ENCODE assay signal across 8 cellular contexts in the genomic region with DNA sequence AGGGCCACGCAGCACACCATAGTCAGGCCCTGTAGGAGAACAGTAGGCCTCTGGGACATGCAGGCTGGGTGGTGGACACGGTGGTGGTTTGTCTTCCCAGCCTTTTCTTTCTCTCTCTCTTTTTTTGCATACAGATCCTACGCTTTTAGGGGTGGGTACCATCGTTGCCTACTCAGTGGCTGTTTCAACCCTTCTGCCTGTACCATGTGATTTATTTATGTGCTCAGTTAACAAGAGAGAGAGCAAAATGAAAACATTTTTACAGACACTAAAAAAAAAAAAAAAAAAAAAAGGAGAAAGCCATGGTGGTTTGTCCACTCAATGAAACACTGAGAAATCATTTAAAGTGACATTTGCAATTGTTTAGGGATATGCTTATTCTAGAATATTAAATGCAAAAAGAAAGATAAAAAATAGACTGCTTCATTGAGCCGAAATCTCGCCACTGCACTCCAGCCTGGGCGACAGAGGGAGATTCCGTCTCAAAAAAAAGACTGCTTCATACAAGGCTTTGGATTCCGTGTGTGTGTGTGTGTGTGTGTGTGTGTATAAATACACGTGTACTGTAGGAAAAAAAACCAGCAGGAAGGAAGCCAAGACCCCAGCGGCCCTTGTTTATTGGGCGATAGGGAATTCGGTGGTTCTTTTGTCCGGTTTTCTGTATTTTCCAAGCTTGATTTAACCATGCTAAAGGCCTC. TPM values are rescaled to one million over a fixed set of nuclear protein-coding genes. Genes with fewer than 3 reads are reported as not detected.
DNase-seq lines count a peak whose midpoint lies in the region; ATAC-seq and TF ChIP-seq lines count a peak whose summit lies in the region.

No MANE protein-coding gene starts in this region.

- peaks cover 9% of the 10 kb centered on the region for H3K27me3 Mint-ChIP-seq in HFFc6 (ENCODE audit: insufficient read depth)
- H3K27me3 Mint-ChIP-seq in naive thymus-derived CD4-positive, alpha-beta T cell: peaks cover 0 to 6% (median 0%) of the 10 kb centered on the region in 5 donors

- no peaks in the 10 kb centered on the region for H3K36me3 Mint-ChIP-seq in HFFc6 (ENCODE audit: low read depth)
- no peaks in the 10 kb centered on the region for H3K36me3 Mint-ChIP-seq in naive thymus-derived CD4-positive, alpha-beta T cell

- H3K36me3 ChIP-seq in BLaER1: no peaks in the 10 kb centered on the region
- no peaks in the 10 kb centered on the region for H3K36me3 ChIP-seq in SK-N-MC (ENCODE audit: insufficient read depth, low read length)
- H3K36me3 ChIP-seq in duodenal mucosa (ENCODE audit: control insufficient read depth in 1 of 2, insufficient read depth in 2 of 2, low read length in 2 of 2): no peaks in the 10 kb centered on the region
- H3K36me3 ChIP-seq in naive thymus-derived CD4-positive, alpha-beta T cell (ENCODE audit: control insufficient read depth in 2 of 3, insufficient read depth in 3 of 3, low read length in 3 of 3): no peaks in the 10 kb centered on the region

- H4K20me1 ChIP-seq in BLaER1: no peaks in the 10 kb centered on the region

- POLR2A ChIA-PET in naive thymus-derived CD4-positive, alpha-beta T cell (lab: Charles Lee): interaction anchor here (0.6 to 5.6 kb wide), 6 partner anchors 11 to 92 kb away, joined by 3 to 40 read pairs (median 4); partner anchors contain the start of gene MOK

- intact Hi-C loops in naive thymus-derived CD4-positive, alpha-beta T cell (cut with micrococcal nuclease): loop anchor here (1.0 to 5.0 kb wide), 7 partner anchors 193 to 609 kb away; partner anchors contain the start of genes TRAF3 (in 2 of the 2), ANKRD9 (in 1 of the 2) and RCOR1 (in 1 of the 2)

- H3K4me2 ChIP-seq in BLaER1: peak overlapping the region; percentile 80

- CTCF ChIA-PET in naive thymus-derived CD4-positive, alpha-beta T cell (lab: Charles Lee): interaction anchor here (0.6 to 0.7 kb wide), 3 partner anchors 306 to 1671 kb away, joined by 3 read pairs; no protein-coding TSS in a partner anchor

- H3K27ac ChIP-seq in BLaER1 (no peak overlapping the region), SK-N-MC (peak overlapping the region; percentile 89), duodenal mucosa (ENCODE audit: low read depth, low read length) (no peak overlapping the region)
- peak overlapping the region; percentile 62 for H3K27ac ChIP-seq in naive thymus-derived CD4-positive, alpha-beta T cell (ENCODE audit: low read depth, low read length)

- H3K27ac Mint-ChIP-seq in HFFc6: peak overlapping the region; percentile 91
- H3K27ac Mint-ChIP-seq in naive thymus-derived CD4-positive, alpha-beta T cell: peak overlapping the region; percentile 95 to 99 (median 98)

- H3K9ac ChIP-seq in BLaER1: peak overlapping the region; percentile 70; the same call in 1 of the 2 replicates
- peak overlapping the region; percentile 47 for H3K9ac ChIP-seq in SK-N-MC (ENCODE audit: insufficient read length)
- H3K9ac ChIP-seq in duodenal mucosa (ENCODE audit: low read depth in 1 of 2, low read length in 2 of 2): peak overlapping the region; percentile 44 to 67

- peak overlapping the region; percentile 98 for H3K4me3 Mint-ChIP-seq in HFFc6
- H3K4me3 Mint-ChIP-seq in naive thymus-derived CD4-positive, alpha-beta T cell: peak overlapping the region; percentile 91 to 99 (median 97)

- H3K4me3 ChIP-seq in BLaER1: peak overlapping the region; percentile 69
- H3K4me3 ChIP-seq in SK-N-MC: peak overlapping the region; percentile 77
- H3K4me3 ChIP-seq in duodenal mucosa (ENCODE audit: low read depth in 1 of 2, low read length in 2 of 2): peak overlapping the region; percentile 81 to 82
- H3K4me3 ChIP-seq in naive thymus-derived CD4-positive, alpha-beta T cell (ENCODE audit: low read length): peak overlapping the region; percentile 84

- no peaks in the 10 kb centered on the region for H3K27me3 ChIP-seq in BLaER1
- H3K27me3 ChIP-seq in duodenal mucosa (ENCODE audit: control insufficient read depth in 1 of 2, insufficient read depth in 2 of 2, low read length in 2 of 2): no peaks in the 10 kb centered on the region
- no peaks in the 10 kb centered on the region for H3K27me3 ChIP-seq in naive thymus-derived CD4-positive, alpha-beta T cell (ENCODE audit: control insufficient read depth in 2 of 2, insufficient read depth in 2 of 2, low read length in 2 of 2)

- no peaks in the 10 kb centered on the region for H3K9me3 ChIP-seq in BLaER1
- H3K9me3 ChIP-seq in SK-N-MC (ENCODE audit: low read depth, low read length): no peaks in the 10 kb centered on the region
- H3K9me3 ChIP-seq in duodenal mucosa (ENCODE audit: control insufficient read depth in 1 of 2, low read length in 2 of 2): no peaks in the 10 kb centered on the region
- H3K9me3 ChIP-seq in naive thymus-derived CD4-positive, alpha-beta T cell (ENCODE audit: control insufficient read depth in 2 of 3, low read length in 3 of 3): no peaks in the 10 kb centered on the region

- H3K4me1 ChIP-seq in BLaER1 (peaks cover 57% of the 10 kb centered on the region), duodenal mucosa (ENCODE audit: control insufficient read depth in 1 of 2, insufficient read depth in 2 of 2, low read length in 2 of 2) (peaks cover 22 to 48% of the 10 kb centered on the region in 2 donors)
- H3K4me1 ChIP-seq in naive thymus-derived CD4-positive, alpha-beta T cell (ENCODE audit: control insufficient read depth in 2 of 2, insufficient read depth in 2 of 2, low read length in 2 of 2): peaks cover 37 to 43% of the 10 kb centered on the region in 2 donors

- no peaks in the 10 kb centered on the region for H3K9me3 Mint-ChIP-seq in HFFc6
- peaks cover 0 to 16% (median 0%) of the 10 kb centered on the region in 11 donors for H3K9me3 Mint-ChIP-seq in naive thymus-derived CD4-positive, alpha-beta T cell

- no peak for ATAC-seq in naive thymus-derived CD4-positive, alpha-beta T cell
- ATAC-seq in GM19328 (IDR thresholded peaks at IDR 0.05; ENCODE audit: unreplicated experiment): no peak

- DNase-seq in HFFc6 (peak; percentile 43), SK-N-MC (ENCODE audit: low read depth, low spot score) (no peak), ureter (ENCODE audit: low spot score) (no peak), GM19238 (ENCODE audit: insufficient read length, low spot score) (no peak)
- peak in 1 of 9 donors; percentile 78 for DNase-seq in naive thymus-derived CD4-positive, alpha-beta T cell

- H3K4me1 Mint-ChIP-seq in HFFc6 (ENCODE audit: low read depth): peaks cover 63% of the 10 kb centered on the region
- H3K4me1 Mint-ChIP-seq in naive thymus-derived CD4-positive, alpha-beta T cell: peaks cover 34 to 68% (median 61%) of the 10 kb centered on the region in 7 donors

- no peak for TF ChIP-seq CTCF in HFFc6 (IDR thresholded peaks at IDR 0.05)

RNA-seq across cellular contexts. Expression of gene ZNF839, which starts 3.3 kb away (rescaled TPM):
- total RNA-seq in HFFc6 (2021; fragmentation: NEBNext Ultra II Directional; extraction: Animal tissue kit (Norgen Biotek cat#: 25700)): 1 to 10 TPM; 6.7 to 8.3 (median 8.0) TPM
- total RNA-seq in naive thymus-derived CD4-positive, alpha-beta T cell: 10 to 100 TPM; 15.2 to 24.9 (median 22.4) TPM
- 10 to 100 TPM in 1 of 2 donors, 1 to 10 TPM in 1; 5.9 to 10.1 TPM for polyA plus RNA-seq in naive thymus-derived CD4-positive, alpha-beta T cell
- 18.1 TPM for total RNA-seq in ureter

RNA-seq across cellular contexts. Expression of gene MOK, which starts 11.2 kb away (rescaled TPM):
- 10 to 100 TPM; 11.5 to 18.7 (median 14.8) TPM for total RNA-seq in HFFc6 (2021; fragmentation: NEBNext Ultra II Directional; extraction: Animal tissue kit (Norgen Biotek cat#: 25700))
- 1 to 10 TPM; 1.3 to 3.5 (median 1.9) TPM for total RNA-seq in naive thymus-derived CD4-positive, alpha-beta T cell
- polyA plus RNA-seq in naive thymus-derived CD4-positive, alpha-beta T cell: 1 to 10 TPM; 1.6 to 1.9 TPM
- 24.4 TPM for total RNA-seq in ureter

RNA-seq across cellular contexts. Expression of gene CINP, which starts 46.5 kb away (rescaled TPM):
- total RNA-seq in HFFc6 (2021; fragmentation: NEBNext Ultra II Directional; extraction: Animal tissue kit (Norgen Biotek cat#: 25700)): 10 to 100 TPM; 58.9 to 65.7 (median 62.4) TPM
- 10 to 100 TPM; 16.8 to 34.4 (median 31.8) TPM for total RNA-seq in naive thymus-derived CD4-positive, alpha-beta T cell
- polyA plus RNA-seq in naive thymus-derived CD4-positive, alpha-beta T cell: 10 to 100 TPM; 43.7 to 57.2 TPM
- 31.2 TPM for total RNA-seq in ureter

RNA-seq across cellular contexts. Expression of gene TECPR2, which starts 46.5 kb away (rescaled TPM):
- 10 to 100 TPM; 22.0 to 29.6 (median 26.4) TPM for total RNA-seq in HFFc6 (2021; fragmentation: NEBNext Ultra II Directional; extraction: Animal tissue kit (Norgen Biotek cat#: 25700))
- total RNA-seq in naive thymus-derived CD4-positive, alpha-beta T cell: 10 to 100 TPM in 3 of 5 experiments, 1 to 10 TPM in 2; 8.7 to 12.9 (median 11.4) TPM
- polyA plus RNA-seq in naive thymus-derived CD4-positive, alpha-beta T cell: 1 to 10 TPM; 5.2 to 6.7 TPM
- 36.3 TPM for total RNA-seq in ureter

Comparison
In these comparisons a context has a peak if more than half of its experiments do, and no peak if none do; other contexts are left out.
1. H3K27ac ChIP-seq: peak in SK-N-MC (single experiment) and naive thymus-derived CD4-positive, alpha-beta T cell (single experiment); none in BLaER1 (single experiment) and duodenal mucosa (single experiment).
2. Peak in every context shown above with its lines, with median percentiles within 50 percentile points of each other: H3K4me3 ChIP-seq and H3K9ac ChIP-seq.